Comparison of ENCODE assay signal across 8 cellular contexts in genomic region chr6:53795254-53795701, GRCh38. TPM values are rescaled to one million over a fixed set of nuclear protein-coding genes. Genes with fewer than 3 reads are reported as not detected.
A peak's percentile ranks its signal among the peaks of the same experiment; 100 is the strongest.
DNase-seq lines count a peak whose midpoint lies in the region; ATAC-seq and TF ChIP-seq lines count a peak whose summit lies in the region.

No MANE protein-coding gene starts in this region.

- H3K9me3 ChIP-seq in neuron (ENCODE audit: low read length): no peaks in the 10 kb centered on the region

- H3K4me1 ChIP-seq in neuron (ENCODE audit: insufficient read depth, low read length): peaks cover 16% of the 10 kb centered on the region

- CTCF ChIA-PET in RWPE1 (lab: Yijun Ruan, JAX): interaction anchor here (0.6 to 2.8 kb wide), 6 partner anchors 61 to 259 kb away, joined by 3 to 23 read pairs (median 4); no protein-coding TSS in a partner anchor

- H2AFZ ChIP-seq in neuron (ENCODE audit: low read depth, low read length): peak overlapping the region; percentile 90

- peak overlapping the region; percentile 67 for H3K4me3 ChIP-seq in epithelial cell of proximal tubule (ENCODE audit: low read depth, low read length)
- H3K4me3 ChIP-seq in neuron (ENCODE audit: low read length): peak overlapping the region; percentile 63

- no peaks in the 10 kb centered on the region for H3K27me3 ChIP-seq in neuron (ENCODE audit: insufficient read depth, low read length)

- ATAC-seq in GM18517 (IDR thresholded peaks at IDR 0.05; ENCODE audit: unreplicated experiment) (peak; percentile 22), HG02981 (IDR thresholded peaks at IDR 0.05; ENCODE audit: unreplicated experiment) (peak; percentile 23), GM21423 (IDR thresholded peaks at IDR 0.05; ENCODE audit: unreplicated experiment) (no peak)

- DNase-seq in RWPE1 (ENCODE audit: low spot score) (no peak), epithelial cell of proximal tubule (ENCODE audit: low read depth) (no peak), NCI-H82 (lab: John Stamatoyannopoulos, UW) (no peak), amniotic stem cell (lab: John Stamatoyannopoulos, UW) (no peak)

- H3K36me3 ChIP-seq in neuron (ENCODE audit: insufficient read depth, low read length): no peaks in the 10 kb centered on the region

- POLR2A ChIA-PET in RWPE1 (lab: Yijun Ruan, JAX; ENCODE audit: low non-redundant PET): interaction anchor here (0.5 to 1.8 kb wide), 2 partner anchors 132 to 161 kb away, joined by 3 to 10 read pairs; no protein-coding TSS in a partner anchor

- TF ChIP-seq CTCF in RWPE1 (conservative IDR thresholded peaks at IDR 0.05; ENCODE audit: low read depth) (no peak), epithelial cell of proximal tubule (conservative IDR thresholded peaks at IDR 0.05; ENCODE audit: low read depth, low read length) (no peak)

- peak overlapping the region; percentile 86 for H3K27ac ChIP-seq in RWPE1

RNA-seq across cellular contexts. Expression of gene LRRC1, which starts 0.5 kb away (rescaled TPM):
- 8.5 and 9.3 TPM in 2 replicates for total RNA-seq in epithelial cell of proximal tubule
